Comparison of ENCODE assay signal across 8 cellular contexts in genomic region chr12:106135781-106136180, GRCh38. TPM values are rescaled to one million over a fixed set of nuclear protein-coding genes. Genes with fewer than 3 reads are reported as not detected.
A peak's percentile ranks its signal among the peaks of the same experiment; 100 is the strongest.
DNase-seq lines count a peak whose midpoint lies in the region; TF ChIP-seq lines count a peak whose summit lies in the region.
"Had no signal": no experiment of that assay in that cellular context is flagged by ENCODE, and none has a peak within 500 bp of the region (broad histone marks: within the 10 kb centered on the region; RNA-seq: fewer than 3 reads in every experiment).

No MANE protein-coding gene starts in this region.

- no peaks in the 10 kb centered on the region for H3K36me3 ChIP-seq in subcutaneous abdominal adipose tissue (ENCODE audit: control insufficient read depth in 5 of 5, insufficient read depth in 5 of 5, low read length in 5 of 5)

- peak overlapping the region in 3 of 6 donors; percentile 13 to 62 (median 45) for H3K27ac Mint-ChIP-seq in immature natural killer cell
- H3K27ac Mint-ChIP-seq in activated CD4-positive, alpha-beta T cell treated with anti-CD3 and anti-CD28 coated beads, Interleukin-2, amount 10 ng/mL, durations not matched to agents 24 days and 14 days, result no peak overlapping the region
- H3K27ac Mint-ChIP-seq: activated naive CD8-positive, alpha-beta T cell treated with anti-CD3 and anti-CD28 coated beads, Interleukin-2, amount 10 ng/mL, durations not matched to agents 7 days and 5 days had no signal

- no peaks in the 10 kb centered on the region for H3K36me3 Mint-ChIP-seq in immature natural killer cell
- H3K36me3 Mint-ChIP-seq in activated CD4-positive, alpha-beta T cell treated with anti-CD3 and anti-CD28 coated beads, Interleukin-2, amount 10 ng/mL, durations not matched to agents 24 days and 14 days (ENCODE audit: low read depth), result no peaks in the 10 kb centered on the region
- H3K36me3 Mint-ChIP-seq: activated naive CD8-positive, alpha-beta T cell treated with anti-CD3 and anti-CD28 coated beads, Interleukin-2, amount 10 ng/mL, durations not matched to agents 7 days and 5 days had no signal

- no peaks in the 10 kb centered on the region for H3K9me3 ChIP-seq in subcutaneous abdominal adipose tissue (ENCODE audit: control insufficient read depth in 5 of 5, low read length in 5 of 5)

- H3K27me3 ChIP-seq in subcutaneous abdominal adipose tissue (ENCODE audit: control insufficient read depth in 5 of 5, insufficient read depth in 4 of 5, low read length in 5 of 5), result peaks cover 0 to 9% (median 0%) of the 10 kb centered on the region in 5 donors

- peaks cover 15 to 86% (median 81%) of the 10 kb centered on the region in 5 donors for H3K4me1 ChIP-seq in subcutaneous abdominal adipose tissue (ENCODE audit: control insufficient read depth in 5 of 5, insufficient read depth in 5 of 5, low read length in 5 of 5)

- H3K9ac ChIP-seq in subcutaneous abdominal adipose tissue (ENCODE audit: low read length in 5 of 5), result peak overlapping the region; percentile 13 to 56 (median 33)

- peaks cover 30 to 34% of the 10 kb centered on the region in 2 donors for H3K4me1 Mint-ChIP-seq in immature natural killer cell
- peaks cover 5% of the 10 kb centered on the region for H3K4me1 Mint-ChIP-seq in activated CD4-positive, alpha-beta T cell treated with anti-CD3 and anti-CD28 coated beads, Interleukin-2, amount 10 ng/mL, durations not matched to agents 24 days and 14 days

- no peak for DNase-seq in HFF-Myc (ENCODE audit: extremely low read depth, low read depth)
- DNase-seq in astrocyte of the cerebellum (ENCODE audit: low read depth), result no peak
- DNase-seq in immature natural killer cell, result peak in 1 of 3 donors; percentile 4
- no peak for DNase-seq in activated CD4-positive, alpha-beta T cell treated with anti-CD3 and anti-CD28 coated beads, Interleukin-2, amount 10 ng/mL, durations not matched to agents 24 days and 14 days
- no peak for DNase-seq in NCI-H1694 (lab: John Stamatoyannopoulos, UW)
- DNase-seq in COR-L47 (lab: John Stamatoyannopoulos, UW), result no peak

- intact Hi-C loops in activated CD4-positive, alpha-beta T cell treated with anti-CD3 and anti-CD28 coated beads, Interleukin-2, amount 10 ng/mL, durations not matched to agents 24 days and 14 days (cut with micrococcal nuclease), result loop anchor here (1.0 kb wide), 1 partner anchor 715 kb away; no protein-coding TSS in a partner anchor

- peak overlapping the region; percentile 7; the same call in 1 of the 2 replicates for H3K4me3 ChIP-seq in HFF-Myc (replicated peaks; ENCODE audit: low read depth, low read length)
- peak overlapping the region; percentile 88 for H3K4me3 ChIP-seq in astrocyte of the cerebellum (ENCODE audit: low read depth, low read length)
- H3K4me3 ChIP-seq in subcutaneous abdominal adipose tissue (ENCODE audit: low read depth in 1 of 5, low read length in 5 of 5), result peak overlapping the region in 4 of 5 donors; percentile 83 to 97 (median 86)

- in situ Hi-C loops in astrocyte of the cerebellum (cut with HindIII; ENCODE audit: low sequenced_read_pairs), result loop anchor here (10.0 kb wide), 1 partner anchor 721 kb away; no protein-coding TSS in a partner anchor

- peak overlapping the region in 4 of 5 donors; percentile 29 to 52 (median 32) for H3K4me3 Mint-ChIP-seq in immature natural killer cell
- H3K4me3 Mint-ChIP-seq in activated CD4-positive, alpha-beta T cell treated with anti-CD3 and anti-CD28 coated beads, Interleukin-2, amount 10 ng/mL, durations not matched to agents 24 days and 14 days, result no peak overlapping the region
- H3K4me3 Mint-ChIP-seq: activated naive CD8-positive, alpha-beta T cell treated with anti-CD3 and anti-CD28 coated beads, Interleukin-2, amount 10 ng/mL, durations not matched to agents 7 days and 5 days had no signal

- TF ChIP-seq CTCF in HFF-Myc (IDR thresholded peaks at IDR 0.05; ENCODE audit: low read depth, low read length, missing control alignments) (no peak), astrocyte of the cerebellum (IDR thresholded peaks at IDR 0.05; ENCODE audit: low read depth, low read length, missing control alignments) (no peak)

- H3K9me3 Mint-ChIP-seq in immature natural killer cell, result no peaks in the 10 kb centered on the region
- H3K9me3 Mint-ChIP-seq in activated CD4-positive, alpha-beta T cell treated with anti-CD3 and anti-CD28 coated beads, Interleukin-2, amount 10 ng/mL, durations not matched to agents 24 days and 14 days, result no peaks in the 10 kb centered on the region
- H3K9me3 Mint-ChIP-seq: activated naive CD8-positive, alpha-beta T cell treated with anti-CD3 and anti-CD28 coated beads, Interleukin-2, amount 10 ng/mL, durations not matched to agents 7 days and 5 days had no signal

- peaks cover 10 to 24% (median 20%) of the 10 kb centered on the region in 3 donors for H3K27me3 Mint-ChIP-seq in immature natural killer cell (ENCODE audit: low read depth in 3 of 3)
- H3K27me3 Mint-ChIP-seq in activated CD4-positive, alpha-beta T cell treated with anti-CD3 and anti-CD28 coated beads, Interleukin-2, amount 10 ng/mL, durations not matched to agents 24 days and 14 days, result peaks cover 49% of the 10 kb centered on the region

- H3K27ac ChIP-seq in subcutaneous abdominal adipose tissue (ENCODE audit: low read depth, low read length), result peak overlapping the region; percentile 98

RNA-seq across cellular contexts. Expression of gene NUAK1, which starts 3.0 kb away (rescaled TPM):
- 1 to 10 TPM in 1 of 3 donors, under 1 TPM in 2; 0.02 to 2.7 (median 0.68) TPM for polyA plus RNA-seq in immature natural killer cell
- 0.02 TPM in 1 of 2 replicates, not detected in the other for total RNA-seq in activated CD4-positive, alpha-beta T cell treated with anti-CD3 and anti-CD28 coated beads, Interleukin-2, amount 10 ng/mL, durations not matched to agents 24 days and 14 days
- total RNA-seq: activated naive CD8-positive, alpha-beta T cell treated with anti-CD3 and anti-CD28 coated beads, Interleukin-2, amount 10 ng/mL, durations not matched to agents 7 days and 5 days had no signal

Comparison
In these comparisons a context has a peak if more than half of its experiments do, and no peak if none do; other contexts are left out.
1. H3K4me3 ChIP-seq: peak in every context shown above with its lines; median percentile 88 in astrocyte of the cerebellum; 86 in subcutaneous abdominal adipose tissue; 7 in HFF-Myc.